Comparison of ENCODE assay signal across 9 cellular contexts in the genomic region with DNA sequence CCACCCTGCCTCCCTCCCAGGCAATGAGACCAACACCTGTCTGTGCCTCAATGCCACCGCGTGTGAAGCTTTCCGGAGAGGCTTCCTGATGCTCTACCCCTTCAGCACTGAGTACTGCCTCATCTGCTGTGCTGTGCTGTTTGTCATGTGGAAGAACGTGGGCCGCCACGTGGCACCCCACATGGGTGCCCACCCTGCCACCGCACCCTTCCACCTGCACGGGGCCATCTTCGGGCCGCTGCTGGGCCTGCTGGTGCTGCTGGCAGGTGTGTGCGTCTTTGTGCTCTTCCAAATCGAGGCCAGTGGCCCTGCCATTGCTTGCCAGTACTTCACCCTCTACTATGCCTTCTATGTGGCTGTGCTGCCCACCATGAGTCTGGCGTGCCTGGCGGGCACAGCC. TPM values are rescaled to one million over a fixed set of nuclear protein-coding genes. Genes with fewer than 3 reads are reported as not detected.
"Had no signal": no experiment of that assay in that cellular context is flagged by ENCODE, and none has a peak within 500 bp of the region (broad histone marks: within the 10 kb centered on the region; RNA-seq: fewer than 3 reads in every experiment).

No MANE protein-coding gene starts in this region.

- H3K4me2 ChIP-seq: KMS-11 had no signal

- H2AFZ ChIP-seq: GM23248 had no signal

- H3K9ac ChIP-seq: GM23248, KMS-11 had no signal

- DNase-seq: GM23248, GOT3, H9, HCEC 1CT, KBM-7 had no signal

- FAIRE-seq: H54 had no signal

- H3K27ac ChIP-seq: GM23248, KMS-11 had no signal

- H3K4me3 ChIP-seq: GM23248 had no signal

RNA-seq across cellular contexts. Expression of a gene that starts 10.9 kb away (rescaled TPM):
- total RNA-seq: GM23248, H9, HT-29 had no signal
- polyA plus RNA-seq: GM23248, IgD-negative memory B cell had no signal

RNA-seq across cellular contexts. Expression of a gene that starts 22.6 kb away (rescaled TPM):
- total RNA-seq: GM23248, HT-29 had no signal
- polyA plus RNA-seq: GM23248, IgD-negative memory B cell had no signal

RNA-seq across cellular contexts. Expression of a gene that starts 23.6 kb away (rescaled TPM):
- total RNA-seq: GM23248, HT-29 had no signal
- polyA plus RNA-seq: GM23248, IgD-negative memory B cell had no signal

RNA-seq across cellular contexts. Expression of a gene that starts 25.9 kb away (rescaled TPM):
- total RNA-seq: GM23248 had no signal
- polyA plus RNA-seq: GM23248 had no signal

RNA-seq across cellular contexts. Expression of a gene that starts 40.8 kb away (rescaled TPM):
- polyA plus RNA-seq: IgD-negative memory B cell had no signal
